In genomic region chr11:25981998-25982397, GRCh38 we compare ENCODE assay signal across 9 cellular contexts.
DNase-seq lines count a peak whose midpoint lies in the region; FAIRE-seq and TF ChIP-seq lines count a peak whose summit lies in the region.
"Had no signal": no experiment of that assay in that cellular context is flagged by ENCODE, and none has a peak within 500 bp of the region (broad histone marks: within the 10 kb centered on the region; RNA-seq: fewer than 3 reads in every experiment).

No MANE protein-coding gene starts in this region.

- no peaks in the 10 kb centered on the region for H3K36me3 ChIP-seq in GM23248 (ENCODE audit: low read depth)
- no peaks in the 10 kb centered on the region for H3K36me3 ChIP-seq in right atrium auricular region
- no peaks in the 10 kb centered on the region for H3K36me3 ChIP-seq in smooth muscle cell (ENCODE audit: low read depth)
- H3K36me3 ChIP-seq: BLaER1 had no signal

- peak; percentile 23 for FAIRE-seq in TTC549 (lab: Jason Lieb, UNC)

- H3K9ac ChIP-seq in GM23248 (no peak overlapping the region), smooth muscle cell (ENCODE audit: low read depth) (no peak overlapping the region)
- H3K9ac ChIP-seq: BLaER1 had no signal

- H4K20me1 ChIP-seq in GM23248 (ENCODE audit: insufficient read depth): no peaks in the 10 kb centered on the region
- H4K20me1 ChIP-seq in smooth muscle cell (ENCODE audit: low read depth): no peaks in the 10 kb centered on the region
- H4K20me1 ChIP-seq: BLaER1 had no signal

- H3K27ac ChIP-seq in GM23248 (no peak overlapping the region), right atrium auricular region (no peak overlapping the region), smooth muscle cell (ENCODE audit: low read depth) (no peak overlapping the region)
- H3K27ac ChIP-seq: BLaER1 had no signal

- H3K27me3 ChIP-seq in GM23248 (replicated peaks; ENCODE audit: insufficient read depth) (no peaks in the 10 kb centered on the region), right atrium auricular region (no peaks in the 10 kb centered on the region), smooth muscle cell (ENCODE audit: low read depth) (no peaks in the 10 kb centered on the region)
- H3K27me3 ChIP-seq: BLaER1 had no signal

- DNase-seq in DMS 273 (lab: John Stamatoyannopoulos, UW; ENCODE audit: unreplicated experiment): peak; percentile 74
- DNase-seq in DMS 273 treated with DMSO at 0.1 percent for 48 hours (lab: John Stamatoyannopoulos, UW): no peak
- DNase-seq in GM23248: peak; percentile 80
- DNase-seq in Jurkat, Clone E6-1 (ENCODE audit: low read depth, low spot score): peak; percentile 41
- no peak for DNase-seq in right atrium auricular region (ENCODE audit: low spot score)
- DNase-seq in smooth muscle cell (lab: John Stamatoyannopoulos, UW; ENCODE audit: unreplicated experiment): no peak
- no peak for DNase-seq in activated CD8-positive, alpha-beta memory T cell treated with anti-CD3 and anti-CD28 coated beads, Interleukin-2, amount 50 U/mL, for 48 hours

- no peak overlapping the region for H3K4me3 ChIP-seq in GM23248
- H3K4me3 ChIP-seq in Jurkat, Clone E6-1 (ENCODE audit: low read length): no peak overlapping the region
- no peak overlapping the region for H3K4me3 ChIP-seq in right atrium auricular region
- no peak overlapping the region for H3K4me3 ChIP-seq in smooth muscle cell
- H3K4me3 ChIP-seq: BLaER1 had no signal

- H2AFZ ChIP-seq in GM23248 (peak overlapping the region; percentile 45), smooth muscle cell (ENCODE audit: low read depth) (peak overlapping the region; percentile 13)

- H3F3A ChIP-seq in GM23248 (ENCODE audit: insufficient read depth) (no peaks in the 10 kb centered on the region), smooth muscle cell (ENCODE audit: low read depth) (no peaks in the 10 kb centered on the region)

- H3K9me3 ChIP-seq in GM23248 (ENCODE audit: low read depth) (no peaks in the 10 kb centered on the region), right atrium auricular region (no peaks in the 10 kb centered on the region), smooth muscle cell (replicated peaks; ENCODE audit: low read depth) (no peaks in the 10 kb centered on the region)
- H3K9me3 ChIP-seq: BLaER1 had no signal

- H3K4me2 ChIP-seq in GM23248 (ENCODE audit: unreplicated experiment): no peak overlapping the region
- no peak overlapping the region for H3K4me2 ChIP-seq in smooth muscle cell
- H3K4me2 ChIP-seq: BLaER1 had no signal

- H3K9me2 ChIP-seq in GM23248 (ENCODE audit: insufficient read depth): no peaks in the 10 kb centered on the region

- in situ Hi-C loops in GM23248 (cut with MboI): loop anchor here (5.0 to 10.0 kb wide), 2 partner anchors 153 to 245 kb away; no protein-coding TSS in a partner anchor

- peaks cover 5% of the 10 kb centered on the region; the same call in 1 of the 2 replicates for H3K4me1 ChIP-seq in GM23248 (ENCODE audit: insufficient read depth)
- no peaks in the 10 kb centered on the region for H3K4me1 ChIP-seq in right atrium auricular region
- no peaks in the 10 kb centered on the region for H3K4me1 ChIP-seq in smooth muscle cell (ENCODE audit: low read depth)
- H3K4me1 ChIP-seq: BLaER1 had no signal

- TF ChIP-seq CTCF in right atrium auricular region (IDR thresholded peaks at IDR 0.05): peak; percentile 44 to 69
- TF ChIP-seq CTCF in smooth muscle cell (IDR thresholded peaks at IDR 0.05; ENCODE audit: borderline replicate concordance, insufficient read depth, poor library complexity, severe bottlenecking): peak; percentile 50

- H3K79me2 ChIP-seq in GM23248 (ENCODE audit: insufficient read depth) (no peaks in the 10 kb centered on the region), smooth muscle cell (ENCODE audit: low read depth) (no peaks in the 10 kb centered on the region)

- WGBS in GM23248 (ENCODE audit: low coverage in 1 of 2, low lambda C conversion rate in 2 of 2, missing lambda C conversion rate in 2 of 2), 2 experiments: 5 to 6% methylated on average over 4 of the region's 4 CpGs
- WGBS in smooth muscle cell (ENCODE audit: low lambda C conversion rate): 22% methylated on average over 4 of the region's 4 CpGs

Comparison
In these comparisons a context has a peak if more than half of its experiments do, and no peak if none do; other contexts are left out.
1. DNase-seq: peak in DMS 273 (single experiment), GM23248 (single experiment) and Jurkat, Clone E6-1 (single experiment); none in DMS 273 treated with DMSO at 0.1 percent for 48 hours (single experiment), right atrium auricular region (single experiment), smooth muscle cell (single experiment) and activated CD8-positive, alpha-beta memory T cell treated with anti-CD3 and anti-CD28 coated beads, Interleukin-2, amount 50 U/mL, for 48 hours (single experiment).